Comparison of ENCODE assay signal across 8 cellular contexts in genomic region chr11:128501576-128502549, GRCh38.
DNase-seq lines count a peak whose midpoint lies in the region; ATAC-seq and TF ChIP-seq lines count a peak whose summit lies in the region.

No MANE protein-coding gene starts in this region.

- H3K23ac ChIP-seq in H9 (ENCODE audit: insufficient read length, low read depth, low read length), result no peak overlapping the region

- no peaks in the 10 kb centered on the region for H4K20me1 ChIP-seq in H9 (ENCODE audit: control insufficient read depth, insufficient read depth, insufficient read length)

- H3K79me2 ChIP-seq in ACC112 (ENCODE audit: control insufficient read depth, insufficient read depth, low read length, unreplicated experiment) (peaks cover 93% of the 10 kb centered on the region), H9 (ENCODE audit: insufficient read depth, low read length) (no peaks in the 10 kb centered on the region)

- no peak for TF ChIP-seq CTCF in coronary artery (IDR thresholded peaks at IDR 0.05)
- no peak for TF ChIP-seq CTCF in mucosa of descending colon (IDR thresholded peaks at IDR 0.05)
- no peak for TF ChIP-seq CTCF in H9 (conservative IDR thresholded peaks at IDR 0.05)

- no peak overlapping the region for H3K4ac ChIP-seq in H9 (ENCODE audit: low read depth, low read length)

- H2BK20ac ChIP-seq in H9 (ENCODE audit: low read depth, low read length, poor library complexity, severe bottlenecking), result no peak overlapping the region

- H3K9me3 ChIP-seq in MG63, result no peaks in the 10 kb centered on the region
- H3K9me3 ChIP-seq in mucosa of descending colon, result no peaks in the 10 kb centered on the region
- no peaks in the 10 kb centered on the region for H3K9me3 ChIP-seq in H9 (ENCODE audit: control insufficient read depth, low read depth, low read length)

- H3K79me1 ChIP-seq in H9 (ENCODE audit: insufficient read depth, low read depth, low read length, poor library complexity, severe bottlenecking), result no peaks in the 10 kb centered on the region

- WGBS in H9 (ENCODE audit: extremely low coverage, insufficient read length, low lambda C conversion rate), result no CpG with 5 or more reads among the region's 5 CpGs

- no peaks in the 10 kb centered on the region for H3K27me3 Mint-ChIP-seq in H9 (ENCODE audit: low read depth)

- no peak overlapping the region for H3K18ac ChIP-seq in H9 (ENCODE audit: insufficient read length, low read depth, low read length)

- no peak overlapping the region for H3T11ph ChIP-seq in H9 (ENCODE audit: low read length)

- H4K5ac ChIP-seq in H9 (ENCODE audit: insufficient read length, low read depth, low read length), result no peak overlapping the region

- intact Hi-C loops in mucosa of descending colon (cut with DNase I, micrococcal nuclease), result no loop called here

- peaks cover 39 to 51% of the 10 kb centered on the region in 2 experiments for H3K4me1 Mint-ChIP-seq in H9

- H2BK12ac ChIP-seq in H9 (ENCODE audit: insufficient read length, low read depth, low read length), result no peak overlapping the region

- no peak overlapping the region for H3K4me2 ChIP-seq in H9 (ENCODE audit: insufficient read depth, insufficient read length, low read length)

- no peak overlapping the region for H3K27ac Mint-ChIP-seq in H9

- H3K27ac ChIP-seq in ACC112 (ENCODE audit: low read depth, low read length) (peak overlapping the region; percentile 98), coronary artery (peak overlapping the region; percentile 21 to 47), H9 (ENCODE audit: insufficient read length, low read depth, low read length) (no peak overlapping the region)

- DNase-seq in MG63 (peak; percentile 70), coronary artery (ENCODE audit: low spot score) (no peak), mucosa of descending colon (peak in 1 of 3 donors; percentile 52), H9 (no peak), H7 (no peak)

- H3K27me3 ChIP-seq in ACC112 (ENCODE audit: insufficient read depth, low read length) (no peaks in the 10 kb centered on the region), MG63 (no peaks in the 10 kb centered on the region), H9 (ENCODE audit: insufficient read depth, low read length) (no peaks in the 10 kb centered on the region), H7 (ENCODE audit: control insufficient read depth, insufficient read depth, low read length) (no peaks in the 10 kb centered on the region)

- no peak overlapping the region for H2AFZ ChIP-seq in ACC112 (ENCODE audit: low read length, unreplicated experiment)
- no peak overlapping the region for H2AFZ ChIP-seq in H9 (ENCODE audit: low read length)

- H2BK120ac ChIP-seq in H9 (ENCODE audit: low read depth, low read length, poor library complexity, severe bottlenecking), result no peak overlapping the region

- no peak overlapping the region for H4K8ac ChIP-seq in H9 (replicated peaks; ENCODE audit: insufficient read length, low read depth, low read length)

- H3K9ac ChIP-seq in H9 (ENCODE audit: extremely low read depth, insufficient read length, low read length), result no peak overlapping the region

- peak; percentile 56 for ATAC-seq in mucosa of descending colon
- no peak for ATAC-seq in HG02973 (IDR thresholded peaks at IDR 0.05; ENCODE audit: unreplicated experiment)
- ATAC-seq in GM21390 (IDR thresholded peaks at IDR 0.05; ENCODE audit: unreplicated experiment), result no peak

- no peak overlapping the region for H2BK5ac ChIP-seq in H9 (ENCODE audit: insufficient read length, low read length)

- peaks cover 99% of the 10 kb centered on the region for H3K4me1 ChIP-seq in ACC112 (ENCODE audit: control insufficient read depth, insufficient read depth, low read length, unreplicated experiment)
- H3K4me1 ChIP-seq in mucosa of descending colon (ENCODE audit: low read depth), result peaks cover 59% of the 10 kb centered on the region
- H3K4me1 ChIP-seq in H9 (ENCODE audit: insufficient read depth, low read length), result peaks cover 9% of the 10 kb centered on the region

- H3K9me3 Mint-ChIP-seq in H9, result peaks cover 0 to 4% of the 10 kb centered on the region in 2 experiments; a peak in 2 of 5 replicates

- H3K36me3 ChIP-seq in ACC112 (ENCODE audit: insufficient read depth, low read length), result peaks cover 18% of the 10 kb centered on the region
- peaks cover 51% of the 10 kb centered on the region for H3K36me3 ChIP-seq in MG63
- no peaks in the 10 kb centered on the region for H3K36me3 ChIP-seq in mucosa of descending colon (ENCODE audit: low read depth)
- H3K36me3 ChIP-seq in H7 (replicated peaks; ENCODE audit: control insufficient read depth, insufficient read depth, low read length), result peaks cover 2% of the 10 kb centered on the region

- no peak overlapping the region for H3K56ac ChIP-seq in H9 (ENCODE audit: insufficient read length, low read depth, low read length)

- H3K4me3 Mint-ChIP-seq in H9, result no peak overlapping the region

- peaks cover 8 to 13% (median 12%) of the 10 kb centered on the region in 3 experiments; a peak in 5 of 7 replicates for H3K36me3 Mint-ChIP-seq in H9 (ENCODE audit: insufficient read depth in 1 of 3, low read depth in 3 of 3)

- no peaks in the 10 kb centered on the region for H3K23me2 ChIP-seq in H9 (ENCODE audit: insufficient read length, low read depth, low read length, poor library complexity, severe bottlenecking)

- H2AK5ac ChIP-seq in H9 (ENCODE audit: insufficient read length, low read length), result no peak overlapping the region

- H4K91ac ChIP-seq in H9 (ENCODE audit: insufficient read length, low read depth, low read length), result no peak overlapping the region

- H2BK15ac ChIP-seq in H9 (ENCODE audit: low read depth, low read length), result no peak overlapping the region

- H3K14ac ChIP-seq in H9 (ENCODE audit: insufficient read depth, low read length), result no peak overlapping the region

- H3K4me3 ChIP-seq in ACC112 (ENCODE audit: low read depth, low read length) (peak overlapping the region; percentile 20; the same call in 1 of the 2 replicates), MG63 (no peak overlapping the region), coronary artery (no peak overlapping the region), mucosa of descending colon (no peak overlapping the region), H7 (ENCODE audit: insufficient read depth, low read depth, low read length) (no peak overlapping the region)
